In genomic region chr2:119659601-119660342, GRCh38 we compare ENCODE assay signal across 8 cellular contexts. TPM values are rescaled to one million over a fixed set of nuclear protein-coding genes. Genes with fewer than 3 reads are reported as not detected.
DNase-seq lines count a peak whose midpoint lies in the region; ATAC-seq, FAIRE-seq and TF ChIP-seq lines count a peak whose summit lies in the region.

No MANE protein-coding gene starts in this region.

- FAIRE-seq in GM18507 (lab: Jason Lieb, UNC), result peak; percentile 90

- H3K9me3 ChIP-seq in left ventricle myocardium inferior (replicated peaks), result no peaks in the 10 kb centered on the region

- TF ChIP-seq CTCF in BJ (IDR thresholded peaks at IDR 0.05; ENCODE audit: insufficient read depth, low read depth, low read length) (peak; percentile 88), left ventricle myocardium inferior (IDR thresholded peaks at IDR 0.05; ENCODE audit: borderline replicate concordance) (peak; percentile 90)

- no peaks in the 10 kb centered on the region for H3K36me3 ChIP-seq in BJ (ENCODE audit: control insufficient read depth, insufficient read depth, low read length)
- H3K36me3 ChIP-seq in left ventricle myocardium inferior, result no peaks in the 10 kb centered on the region

- peaks cover 4% of the 10 kb centered on the region for H3K27me3 Mint-ChIP-seq in activated T-cell treated with anti-CD3 and anti-CD28 coated beads, Interleukin-2, amount 50 U/mL, for 72 hours (ENCODE audit: low read depth)

- peaks cover 2 to 3% of the 10 kb centered on the region in 2 donors for H3K9me3 Mint-ChIP-seq in activated T-cell treated with anti-CD3 and anti-CD28 coated beads, Interleukin-2, amount 50 U/mL, for 72 hours

- H3K4me3 ChIP-seq in BJ (ENCODE audit: low read depth, low read length) (no peak overlapping the region), left ventricle myocardium inferior (no peak overlapping the region)

- intact Hi-C loops in left ventricle myocardium inferior (cut with micrococcal nuclease), result loop anchor here (5.0 kb wide), 1 partner anchor 252 kb away; no protein-coding TSS in a partner anchor

- peaks cover 1% of the 10 kb centered on the region; the same call in 1 of the 2 replicates for H3K27me3 ChIP-seq in BJ (ENCODE audit: control insufficient read depth, insufficient read depth, low read length)
- H3K27me3 ChIP-seq in left ventricle myocardium inferior (ENCODE audit: low read depth), result no peaks in the 10 kb centered on the region

- no peak for DNase-seq in BJ (ENCODE audit: low read depth)
- no peak for DNase-seq in GM18507 (ENCODE audit: extremely low spot score, insufficient read length, low read depth)
- peak; percentile 5 for DNase-seq in NCI-H510A (lab: John Stamatoyannopoulos, UW)
- DNase-seq in activated T-cell treated with anti-CD3 and anti-CD28 coated beads, Interleukin-2, amount 50 U/mL, for 72 hours, result peak; percentile 36 to 48
- no peak for DNase-seq in left ventricle myocardium inferior
- peak; percentile 51 to 60 for DNase-seq in stimulated activated CD4-positive, alpha-beta T cell treated with anti-CD3 and anti-CD28 coated beads, Interleukin-2, amount 100 ng/mL, for 24 hours

- H3K4me3 Mint-ChIP-seq in activated T-cell treated with anti-CD3 and anti-CD28 coated beads, Interleukin-2, amount 50 U/mL, for 72 hours, result no peak overlapping the region

- CTCF ChIA-PET in BJ (lab: Yijun Ruan, JAX), result interaction anchor here (0.7 to 2.8 kb wide), 4 partner anchors 9 to 251 kb away, joined by 3 to 38 read pairs (median 7); no protein-coding TSS in a partner anchor

- POLR2A ChIA-PET in BJ (lab: Charles Lee), result no interaction called here

- H3K4me1 ChIP-seq in left ventricle myocardium inferior, result peaks cover 3% of the 10 kb centered on the region

- H3K27ac ChIP-seq in left ventricle myocardium inferior (replicated peaks), result no peak overlapping the region

- no peaks in the 10 kb centered on the region for H3K4me1 Mint-ChIP-seq in activated T-cell treated with anti-CD3 and anti-CD28 coated beads, Interleukin-2, amount 50 U/mL, for 72 hours (ENCODE audit: low read depth)

- ATAC-seq in activated T-cell treated with anti-CD3 and anti-CD28 coated beads, Interleukin-2, amount 50 U/mL, for 72 hours (replicated peaks in 1 of 2), result no peak
- ATAC-seq in HG03280 (IDR thresholded peaks at IDR 0.05; ENCODE audit: unreplicated experiment), result no peak
- ATAC-seq in HG02852 (IDR thresholded peaks at IDR 0.05; ENCODE audit: unreplicated experiment), result no peak

- H3K36me3 Mint-ChIP-seq in activated T-cell treated with anti-CD3 and anti-CD28 coated beads, Interleukin-2, amount 50 U/mL, for 72 hours (ENCODE audit: insufficient read depth in 2 of 2), result peaks cover 0 to 2% of the 10 kb centered on the region in 2 donors

- no peak overlapping the region for H3K27ac Mint-ChIP-seq in activated T-cell treated with anti-CD3 and anti-CD28 coated beads, Interleukin-2, amount 50 U/mL, for 72 hours

RNA-seq across cellular contexts. Expression of gene TMEM177, which starts 19.2 kb away (rescaled TPM):
- 6.2 and 8.3 TPM in 2 replicates for polyA plus RNA-seq in BJ (2011; rRNA removed)
- polyA minus RNA-seq in BJ (2011; rRNA and poly(A)+ RNA removed), result 4.9 and 9.1 TPM in 2 replicates
- total RNA-seq in activated T-cell treated with anti-CD3 and anti-CD28 coated beads, Interleukin-2, amount 50 U/mL, for 72 hours, result 10 to 100 TPM in 1 of 2 donors, 1 to 10 TPM in 1; 6.8 to 11.0 TPM
- total RNA-seq in left ventricle myocardium inferior, result 8.6 TPM

Comparison
In these comparisons a context has a peak if more than half of its experiments do, and no peak if none do; other contexts are left out.
1. DNase-seq: peak in NCI-H510A (single experiment), activated T-cell treated with anti-CD3 and anti-CD28 coated beads, Interleukin-2, amount 50 U/mL, for 72 hours (2 of 2) and stimulated activated CD4-positive, alpha-beta T cell treated with anti-CD3 and anti-CD28 coated beads, Interleukin-2, amount 100 ng/mL, for 24 hours (2 of 2); none in BJ (single experiment), GM18507 (single experiment) and left ventricle myocardium inferior (single experiment).